ENCODE assay signal across 6 cellular contexts in genomic region chr13:56393549-56393948, GRCh38.
"Had no signal": no experiment of that assay in that cellular context is flagged by ENCODE, and none has a peak within 500 bp of the region (broad histone marks: within the 10 kb centered on the region; RNA-seq: fewer than 3 reads in every experiment).

No MANE protein-coding gene starts in this region.

- H3K27ac Mint-ChIP-seq: H9 had no signal

- H3K4me3 Mint-ChIP-seq: H9 had no signal

- ATAC-seq: K562 had no signal

- H3K4me3 ChIP-seq: K562 had no signal

- DNase-seq: GOT3, H9, HCEC 1CT, IMR-90, KG1 had no signal
